ENCODE assay signal across 1 cellular context in the genomic region with DNA sequence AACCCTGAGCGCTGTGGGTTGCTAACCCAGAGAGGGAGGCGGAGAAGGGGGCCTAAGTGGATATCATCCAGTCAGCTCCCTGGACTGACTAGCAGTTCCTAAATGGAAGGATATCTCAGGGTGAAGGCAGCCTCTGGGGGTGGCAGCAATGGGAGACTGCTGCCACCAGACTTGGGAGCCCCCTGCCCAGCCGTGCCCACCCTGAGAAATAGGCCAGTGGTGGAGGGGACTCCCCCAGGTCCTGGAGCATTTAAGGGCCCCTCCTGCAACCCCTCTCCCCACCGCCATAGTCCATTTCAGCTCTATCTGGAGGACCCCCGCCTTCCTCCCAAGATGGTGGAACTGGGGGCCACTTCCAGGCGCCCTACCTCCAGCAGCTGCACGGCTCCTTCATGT.
TF ChIP-seq lines count a peak whose summit lies in the region.

No MANE protein-coding gene starts in this region.

TF ChIP-seq in WTC11, 78 proteins besides CTCF, POLR2A, EP300 and RAD21 (continued from another document):
- TF ChIP-seq IRF1 (CRISPR knock-in tag; IDR thresholded peaks at IDR 0.05) (no peak), E2F4 (CRISPR knock-in tag; IDR thresholded peaks at IDR 0.05; ENCODE audit: borderline replicate concordance, low read depth) (no peak), PRDM15 (CRISPR knock-in tag; IDR thresholded peaks at IDR 0.05) (no peak)
